9 cellular contexts compared by ENCODE assay signal in genomic region chr6:116616757-116617093, GRCh38. TPM values are rescaled to one million over a fixed set of nuclear protein-coding genes. Genes with fewer than 3 reads are reported as not detected.
DNase-seq lines count a peak whose midpoint lies in the region; FAIRE-seq and TF ChIP-seq lines count a peak whose summit lies in the region.
"Had no signal": no experiment of that assay in that cellular context is flagged by ENCODE, and none has a peak within 500 bp of the region (broad histone marks: within the 10 kb centered on the region; RNA-seq: fewer than 3 reads in every experiment).

No MANE protein-coding gene starts in this region.

- no peak for FAIRE-seq in D721Med (lab: Jason Lieb, UNC)
- FAIRE-seq: colon had no signal

- WGBS in sigmoid colon, 2 donors: 2% methylated on average over 15 of the region's 15 CpGs

- no peaks in the 10 kb centered on the region for H3K36me3 Mint-ChIP-seq in IgD-negative memory B cell
- H3K36me3 Mint-ChIP-seq in activated naive CD4-positive, alpha-beta T cell treated with anti-CD3 and anti-CD28 coated beads, Interleukin-2, amount 10 ng/mL, durations not matched to agents 7 days and 5 days: no peaks in the 10 kb centered on the region

- no peak overlapping the region for H3K27ac ChIP-seq in ACC112 (ENCODE audit: low read depth, low read length)
- H3K27ac ChIP-seq in sigmoid colon: peak overlapping the region in 1 of 4 donors; percentile 44

- CTCF ChIA-PET in activated naive CD4-positive, alpha-beta T cell treated with anti-CD3 and anti-CD28 coated beads, Interleukin-2, amount 10 ng/mL, durations not matched to agents 7 days and 5 days (lab: Charles Lee): interaction anchor here (1.4 kb wide), 1 partner anchor 36 kb away, joined by 4 read pairs; no protein-coding TSS in a partner anchor

- H3K36me3 ChIP-seq in ACC112 (ENCODE audit: insufficient read depth, low read length) (no peaks in the 10 kb centered on the region), sigmoid colon (no peaks in the 10 kb centered on the region)

- no peaks in the 10 kb centered on the region for H3K9me3 ChIP-seq in sigmoid colon

- H3K9me3 Mint-ChIP-seq in IgD-negative memory B cell: no peaks in the 10 kb centered on the region
- H3K9me3 Mint-ChIP-seq in activated naive CD4-positive, alpha-beta T cell treated with anti-CD3 and anti-CD28 coated beads, Interleukin-2, amount 10 ng/mL, durations not matched to agents 7 days and 5 days: no peaks in the 10 kb centered on the region

- DNase-seq in GM19240 (ENCODE audit: insufficient read length, low spot score) (peak; percentile 11), hepatic stellate cell (ENCODE audit: low spot score) (peak; percentile 4), sigmoid colon (peak; percentile 64), D721Med (ENCODE audit: insufficient read length, low spot score) (no peak), amniotic stem cell (lab: John Stamatoyannopoulos, UW) (no peak)
- peak; percentile 25 for DNase-seq in activated naive CD4-positive, alpha-beta T cell treated with anti-CD3 and anti-CD28 coated beads, Interleukin-2, amount 10 ng/mL, durations not matched to agents 7 days and 5 days

- H3K79me2 ChIP-seq in ACC112 (ENCODE audit: control insufficient read depth, insufficient read depth, low read length, unreplicated experiment): no peaks in the 10 kb centered on the region

- peaks cover 4% of the 10 kb centered on the region for H3K27me3 Mint-ChIP-seq in IgD-negative memory B cell
- H3K27me3 Mint-ChIP-seq in activated naive CD4-positive, alpha-beta T cell treated with anti-CD3 and anti-CD28 coated beads, Interleukin-2, amount 10 ng/mL, durations not matched to agents 7 days and 5 days: peaks cover 50% of the 10 kb centered on the region

- H2AFZ ChIP-seq in ACC112 (ENCODE audit: low read length, unreplicated experiment): peak overlapping the region; percentile 32

- H3K27me3 ChIP-seq in ACC112 (ENCODE audit: insufficient read depth, low read length): peaks cover 10% of the 10 kb centered on the region; the same call in 1 of the 2 replicates
- no peaks in the 10 kb centered on the region for H3K27me3 ChIP-seq in sigmoid colon

- no peak for TF ChIP-seq EP300 in sigmoid colon (IDR thresholded peaks at IDR 0.05)

- intact Hi-C loops in sigmoid colon (cut with DNase I): loop anchor here (5.0 kb wide), 1 partner anchor 44 kb away; the partner anchor contains the start of gene RWDD1

- TF ChIP-seq POLR2A in sigmoid colon (IDR thresholded peaks at IDR 0.05): no peak

- H3K4me1 Mint-ChIP-seq in IgD-negative memory B cell: peaks cover 9 to 16% (median 15%) of the 10 kb centered on the region in 3 donors
- peaks cover 20% of the 10 kb centered on the region for H3K4me1 Mint-ChIP-seq in activated naive CD4-positive, alpha-beta T cell treated with anti-CD3 and anti-CD28 coated beads, Interleukin-2, amount 10 ng/mL, durations not matched to agents 7 days and 5 days

- TF ChIP-seq CTCF in sigmoid colon (IDR thresholded peaks at IDR 0.05) (no peak), D721Med (IDR thresholded peaks at IDR 0.05; ENCODE audit: insufficient read depth, missing control alignments) (no peak)

- peak overlapping the region; percentile 31 to 96 (median 89) for H3K4me3 Mint-ChIP-seq in IgD-negative memory B cell
- peak overlapping the region; percentile 77 for H3K4me3 Mint-ChIP-seq in activated naive CD4-positive, alpha-beta T cell treated with anti-CD3 and anti-CD28 coated beads, Interleukin-2, amount 10 ng/mL, durations not matched to agents 7 days and 5 days

- H3K4me1 ChIP-seq in ACC112 (ENCODE audit: control insufficient read depth, insufficient read depth, low read length, unreplicated experiment): peaks cover 6% of the 10 kb centered on the region
- peaks cover 0 to 14% (median 8%) of the 10 kb centered on the region in 4 donors for H3K4me1 ChIP-seq in sigmoid colon

- H3K4me3 ChIP-seq in ACC112 (ENCODE audit: low read depth, low read length): peak overlapping the region; percentile 83
- peak overlapping the region; percentile 32 to 58 (median 51) for H3K4me3 ChIP-seq in sigmoid colon

- H3K27ac Mint-ChIP-seq in IgD-negative memory B cell: peak overlapping the region in 2 of 3 donors; percentile 85 to 92
- H3K27ac Mint-ChIP-seq in activated naive CD4-positive, alpha-beta T cell treated with anti-CD3 and anti-CD28 coated beads, Interleukin-2, amount 10 ng/mL, durations not matched to agents 7 days and 5 days: no peak overlapping the region

RNA-seq across cellular contexts. Expression of gene RSPH4A, which starts 0.4 kb away (rescaled TPM):
- polyA plus RNA-seq in IgD-negative memory B cell (not detected), sigmoid colon (under 1 TPM in 1 of 3 donors, not detected in 2; 0.19 TPM)
- 1 to 10 TPM in 2 of 4 donors, under 1 TPM in 2; under 0.01 to 1.1 (median 0.71) TPM for total RNA-seq in sigmoid colon

RNA-seq across cellular contexts. Expression of gene RWDD1, which starts 45.4 kb away (rescaled TPM):
- polyA plus RNA-seq in IgD-negative memory B cell (52.3 TPM), sigmoid colon (10 to 100 TPM; 29.5 to 73.3 (median 52.7) TPM)
- 100 to 1,000 TPM in 1 of 4 donors, 10 to 100 TPM in 3; 75.0 to 119 (median 89.1) TPM for total RNA-seq in sigmoid colon

RNA-seq across cellular contexts. Expression of gene ZUP1, which starts 51.8 kb away (rescaled TPM):
- 4.4 TPM for polyA plus RNA-seq in IgD-negative memory B cell
- total RNA-seq in sigmoid colon: 10 to 100 TPM in 1 of 4 donors, 1 to 10 TPM in 3; 6.5 to 10.5 (median 8.6) TPM
- 1 to 10 TPM; 1.8 to 7.9 (median 7.6) TPM for polyA plus RNA-seq in sigmoid colon

Comparison
In these comparisons a context has a peak if more than half of its experiments do, and no peak if none do; other contexts are left out.
1. DNase-seq: peak in GM19240 (single experiment), activated naive CD4-positive, alpha-beta T cell treated with anti-CD3 and anti-CD28 coated beads, Interleukin-2, amount 10 ng/mL, durations not matched to agents 7 days and 5 days (single experiment), hepatic stellate cell (single experiment) and sigmoid colon (single experiment); none in D721Med (single experiment) and amniotic stem cell (single experiment).